Comparison of ENCODE assay signal across 8 cellular contexts in the genomic region with DNA sequence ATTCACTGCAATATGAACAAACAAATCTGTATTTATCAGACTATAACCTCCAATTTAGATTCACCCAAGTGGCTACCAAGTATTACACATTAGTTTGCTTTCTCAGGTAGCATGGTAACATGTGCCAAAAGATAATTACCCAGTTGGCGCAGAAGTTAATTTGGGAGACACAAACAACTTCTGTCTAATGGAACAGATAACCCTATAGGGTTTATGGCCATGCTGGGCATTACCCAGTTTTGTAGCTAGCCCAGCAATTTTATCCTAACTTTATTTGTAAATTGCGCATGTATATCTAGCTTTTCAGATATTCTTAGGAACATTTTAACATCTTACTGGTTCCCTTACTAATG. TPM values are rescaled to one million over a fixed set of nuclear protein-coding genes. Genes with fewer than 3 reads are reported as not detected.
DNase-seq lines count a peak whose midpoint lies in the region; ATAC-seq and TF ChIP-seq lines count a peak whose summit lies in the region.

No MANE protein-coding gene starts in this region.

- 15% methylated on average over 2 of the region's 2 CpGs for WGBS in prostate gland

- H3K4me3 ChIP-seq in GM06990 (replicated peaks; ENCODE audit: low read depth, low read length) (peak overlapping the region; percentile 99), SJSA1 (peak overlapping the region; percentile 51), fibroblast of the aortic adventitia (ENCODE audit: low read depth, low read length) (peak overlapping the region; percentile 89), prostate gland (peak overlapping the region; percentile 47 to 60)

- H3K9me3 ChIP-seq in SJSA1 (replicated peaks), result no peaks in the 10 kb centered on the region
- H3K9me3 ChIP-seq in prostate gland, result no peaks in the 10 kb centered on the region

- H3K27me3 ChIP-seq in GM06990 (replicated peaks; ENCODE audit: control insufficient read depth, insufficient read depth, low read length), result no peaks in the 10 kb centered on the region
- no peaks in the 10 kb centered on the region for H3K27me3 ChIP-seq in SJSA1 (replicated peaks)
- H3K27me3 ChIP-seq in prostate gland (replicated peaks; ENCODE audit: insufficient read depth), result no peaks in the 10 kb centered on the region

- peak overlapping the region; percentile 79 for H3K27ac ChIP-seq in SJSA1
- H3K27ac ChIP-seq in prostate gland, result peak overlapping the region; percentile 76 to 82

- TF ChIP-seq CTCF in GM06990 (IDR thresholded peaks at IDR 0.05; ENCODE audit: insufficient read depth, low read length, poor library complexity, severe bottlenecking) (no peak), fibroblast of the aortic adventitia (IDR thresholded peaks at IDR 0.05; ENCODE audit: insufficient read depth, low read length) (no peak), prostate gland (IDR thresholded peaks at IDR 0.05) (no peak)

- intact Hi-C loops in prostate gland (cut with DNase I), result no loop called here

- peaks cover 3% of the 10 kb centered on the region; the same call in 1 of the 2 replicates for H3K36me3 ChIP-seq in GM06990 (ENCODE audit: control insufficient read depth, insufficient read depth, low read length)
- peaks cover 44% of the 10 kb centered on the region for H3K36me3 ChIP-seq in SJSA1
- H3K36me3 ChIP-seq in prostate gland, result no peaks in the 10 kb centered on the region

- DNase-seq in GM06990 (ENCODE audit: extremely low read depth, insufficient read length), result no peak
- peak in 1 of 2 experiments; percentile 23 for DNase-seq in SJSA1 (ENCODE audit: low read depth in 1 of 2, low spot score in 2 of 2)
- DNase-seq in fibroblast of the aortic adventitia (ENCODE audit: low read depth), result no peak
- DNase-seq in prostate gland (ENCODE audit: low spot score), result no peak
- no peak for DNase-seq in AG08395 (ENCODE audit: low spot score)
- no peak for DNase-seq in stimulated activated CD4-positive, alpha-beta T cell treated with anti-CD3 and anti-CD28 coated beads, Interleukin-4, amount 100 ng/mL, for 4 hours
- DNase-seq in stimulated activated naive CD4-positive, alpha-beta T cell treated with Interleukin-2 at 50 U/mL for 16 hours (lab: John Stamatoyannopoulos, UW), result no peak

- ATAC-seq in HG02938 (IDR thresholded peaks at IDR 0.05; ENCODE audit: unreplicated experiment), result no peak

- no peak for TF ChIP-seq POLR2A in prostate gland (IDR thresholded peaks at IDR 0.05)

- H3K4me1 ChIP-seq in SJSA1 (replicated peaks) (peaks cover 15% of the 10 kb centered on the region; the same call in 1 of the 2 replicates), prostate gland (replicated peaks) (no peaks in the 10 kb centered on the region)

RNA-seq across cellular contexts. Expression of gene RPL22L1, which starts 0.8 kb away (rescaled TPM):
- total RNA-seq in SJSA1 (2014; rRNA removed; shearing (Covaris generic)), result 5.4 and 38.9 TPM in 2 replicates
- total RNA-seq in fibroblast of the aortic adventitia (ENCODE audit: low replicate concordance), result 66.5 and 621 TPM in 2 replicates
- 10 to 100 TPM; 17.8 to 60.8 TPM for total RNA-seq in prostate gland

RNA-seq across cellular contexts. Expression of gene EIF5A2, which starts 39.2 kb away (rescaled TPM):
- 12.2 and 21.0 TPM in 2 replicates for total RNA-seq in SJSA1 (2014; rRNA removed; shearing (Covaris generic))
- total RNA-seq in fibroblast of the aortic adventitia (ENCODE audit: low replicate concordance), result 4.8 and 22.3 TPM in 2 replicates
- total RNA-seq in prostate gland, result 1 to 10 TPM; 1.3 to 3.1 TPM
